1 cellular context compared by ENCODE assay signal in the genomic region with DNA sequence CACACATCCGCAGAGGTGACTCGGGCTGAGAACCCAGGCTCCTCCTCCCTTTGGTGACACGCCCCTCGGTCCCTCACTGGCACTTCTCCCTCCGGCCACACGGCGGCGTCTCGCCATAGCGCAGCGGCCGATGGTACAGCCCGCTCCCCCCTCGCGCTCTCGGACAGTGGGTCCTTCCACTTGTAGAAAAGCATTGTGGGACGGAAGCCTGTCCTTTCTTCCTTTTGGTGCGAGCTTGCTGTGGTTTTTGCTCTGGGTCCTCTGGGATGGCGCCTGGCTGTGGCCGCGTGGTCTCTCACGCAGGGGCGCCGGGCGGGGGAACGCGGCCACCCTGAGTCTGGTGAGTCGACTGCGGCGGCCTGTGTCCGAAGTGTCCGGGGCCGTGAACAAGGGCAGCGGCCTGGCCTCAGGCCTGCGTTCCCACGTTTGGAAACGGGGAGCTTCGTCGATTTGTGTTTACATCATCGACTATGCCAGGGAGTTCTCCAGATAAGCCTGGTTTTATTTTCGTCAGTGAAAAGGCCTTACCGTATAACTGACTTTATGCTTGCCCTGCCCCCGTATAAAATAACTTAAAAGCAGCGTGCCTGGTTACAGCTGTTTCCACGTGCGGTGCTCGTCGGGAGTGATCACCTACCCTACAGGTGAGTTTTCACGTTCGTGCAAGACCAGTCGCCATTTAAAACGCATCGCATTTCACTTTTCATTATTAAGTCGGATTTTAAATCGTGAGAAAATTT.
TF ChIP-seq lines count a peak whose summit lies in the region.

No MANE protein-coding gene starts in this region.

TF ChIP-seq in WTC11, 78 proteins besides CTCF, POLR2A, EP300 and RAD21 (continued from another document and continues in another):
- TF ChIP-seq, protein P1, sequence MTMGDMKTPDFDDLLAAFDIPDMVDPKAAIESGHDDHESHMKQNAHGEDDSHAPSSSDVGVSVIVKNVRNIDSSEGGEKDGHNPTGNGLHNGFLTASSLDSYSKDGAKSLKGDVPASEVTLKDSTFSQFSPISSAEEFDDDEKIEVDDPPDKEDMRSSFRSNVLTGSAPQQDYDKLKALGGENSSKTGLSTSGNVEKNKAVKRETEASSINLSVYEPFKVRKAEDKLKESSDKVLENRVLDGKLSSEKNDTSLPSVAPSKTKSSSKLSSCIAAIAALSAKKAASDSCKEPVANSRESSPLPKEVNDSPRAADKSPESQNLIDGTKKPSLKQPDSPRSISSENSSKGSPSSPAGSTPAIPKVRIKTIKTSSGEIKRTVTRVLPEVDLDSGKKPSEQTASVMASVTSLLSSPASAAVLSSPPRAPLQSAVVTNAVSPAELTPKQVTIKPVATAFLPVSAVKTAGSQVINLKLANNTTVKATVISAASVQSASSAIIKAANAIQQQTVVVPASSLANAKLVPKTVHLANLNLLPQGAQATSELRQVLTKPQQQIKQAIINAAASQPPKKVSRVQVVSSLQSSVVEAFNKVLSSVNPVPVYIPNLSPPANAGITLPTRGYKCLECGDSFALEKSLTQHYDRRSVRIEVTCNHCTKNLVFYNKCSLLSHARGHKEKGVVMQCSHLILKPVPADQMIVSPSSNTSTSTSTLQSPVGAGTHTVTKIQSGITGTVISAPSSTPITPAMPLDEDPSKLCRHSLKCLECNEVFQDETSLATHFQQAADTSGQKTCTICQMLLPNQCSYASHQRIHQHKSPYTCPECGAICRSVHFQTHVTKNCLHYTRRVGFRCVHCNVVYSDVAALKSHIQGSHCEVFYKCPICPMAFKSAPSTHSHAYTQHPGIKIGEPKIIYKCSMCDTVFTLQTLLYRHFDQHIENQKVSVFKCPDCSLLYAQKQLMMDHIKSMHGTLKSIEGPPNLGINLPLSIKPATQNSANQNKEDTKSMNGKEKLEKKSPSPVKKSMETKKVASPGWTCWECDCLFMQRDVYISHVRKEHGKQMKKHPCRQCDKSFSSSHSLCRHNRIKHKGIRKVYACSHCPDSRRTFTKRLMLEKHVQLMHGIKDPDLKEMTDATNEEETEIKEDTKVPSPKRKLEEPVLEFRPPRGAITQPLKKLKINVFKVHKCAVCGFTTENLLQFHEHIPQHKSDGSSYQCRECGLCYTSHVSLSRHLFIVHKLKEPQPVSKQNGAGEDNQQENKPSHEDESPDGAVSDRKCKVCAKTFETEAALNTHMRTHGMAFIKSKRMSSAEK (CRISPR knock-in tag; IDR thresholded peaks at IDR 0.05; ENCODE audit: borderline replicate concordance), result 0 out of 2 replicates have a peak, but pooled peaks have one; percentile 22
- no peak for TF ChIP-seq IRF2 (CRISPR knock-in tag; IDR thresholded peaks at IDR 0.05; ENCODE audit: borderline replicate concordance, low read depth)
- TF ChIP-seq, protein P2, sequence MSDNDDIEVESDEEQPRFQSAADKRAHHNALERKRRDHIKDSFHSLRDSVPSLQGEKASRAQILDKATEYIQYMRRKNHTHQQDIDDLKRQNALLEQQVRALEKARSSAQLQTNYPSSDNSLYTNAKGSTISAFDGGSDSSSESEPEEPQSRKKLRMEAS (CRISPR knock-in tag; IDR thresholded peaks at IDR 0.05), result peak; percentile 89
- 0 out of 2 replicates have a peak, but pooled peaks have one; percentile 65 for TF ChIP-seq TCF7 (CRISPR knock-in tag; IDR thresholded peaks at IDR 0.05; ENCODE audit: low read depth)
- no peak for TF ChIP-seq GTF2I (CRISPR knock-in tag; conservative IDR thresholded peaks at IDR 0.05)
- no peak for TF ChIP-seq ZNF138 (CRISPR knock-in tag; conservative IDR thresholded peaks at IDR 0.05)
- no peak for TF ChIP-seq MXD4 (CRISPR knock-in tag; IDR thresholded peaks at IDR 0.05; ENCODE audit: borderline replicate concordance)
- TF ChIP-seq, protein P3, sequence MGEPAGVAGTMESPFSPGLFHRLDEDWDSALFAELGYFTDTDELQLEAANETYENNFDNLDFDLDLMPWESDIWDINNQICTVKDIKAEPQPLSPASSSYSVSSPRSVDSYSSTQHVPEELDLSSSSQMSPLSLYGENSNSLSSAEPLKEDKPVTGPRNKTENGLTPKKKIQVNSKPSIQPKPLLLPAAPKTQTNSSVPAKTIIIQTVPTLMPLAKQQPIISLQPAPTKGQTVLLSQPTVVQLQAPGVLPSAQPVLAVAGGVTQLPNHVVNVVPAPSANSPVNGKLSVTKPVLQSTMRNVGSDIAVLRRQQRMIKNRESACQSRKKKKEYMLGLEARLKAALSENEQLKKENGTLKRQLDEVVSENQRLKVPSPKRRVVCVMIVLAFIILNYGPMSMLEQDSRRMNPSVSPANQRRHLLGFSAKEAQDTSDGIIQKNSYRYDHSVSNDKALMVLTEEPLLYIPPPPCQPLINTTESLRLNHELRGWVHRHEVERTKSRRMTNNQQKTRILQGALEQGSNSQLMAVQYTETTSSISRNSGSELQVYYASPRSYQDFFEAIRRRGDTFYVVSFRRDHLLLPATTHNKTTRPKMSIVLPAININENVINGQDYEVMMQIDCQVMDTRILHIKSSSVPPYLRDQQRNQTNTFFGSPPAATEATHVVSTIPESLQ (CRISPR knock-in tag; IDR thresholded peaks at IDR 0.05), result no peak
- TF ChIP-seq, protein P4, sequence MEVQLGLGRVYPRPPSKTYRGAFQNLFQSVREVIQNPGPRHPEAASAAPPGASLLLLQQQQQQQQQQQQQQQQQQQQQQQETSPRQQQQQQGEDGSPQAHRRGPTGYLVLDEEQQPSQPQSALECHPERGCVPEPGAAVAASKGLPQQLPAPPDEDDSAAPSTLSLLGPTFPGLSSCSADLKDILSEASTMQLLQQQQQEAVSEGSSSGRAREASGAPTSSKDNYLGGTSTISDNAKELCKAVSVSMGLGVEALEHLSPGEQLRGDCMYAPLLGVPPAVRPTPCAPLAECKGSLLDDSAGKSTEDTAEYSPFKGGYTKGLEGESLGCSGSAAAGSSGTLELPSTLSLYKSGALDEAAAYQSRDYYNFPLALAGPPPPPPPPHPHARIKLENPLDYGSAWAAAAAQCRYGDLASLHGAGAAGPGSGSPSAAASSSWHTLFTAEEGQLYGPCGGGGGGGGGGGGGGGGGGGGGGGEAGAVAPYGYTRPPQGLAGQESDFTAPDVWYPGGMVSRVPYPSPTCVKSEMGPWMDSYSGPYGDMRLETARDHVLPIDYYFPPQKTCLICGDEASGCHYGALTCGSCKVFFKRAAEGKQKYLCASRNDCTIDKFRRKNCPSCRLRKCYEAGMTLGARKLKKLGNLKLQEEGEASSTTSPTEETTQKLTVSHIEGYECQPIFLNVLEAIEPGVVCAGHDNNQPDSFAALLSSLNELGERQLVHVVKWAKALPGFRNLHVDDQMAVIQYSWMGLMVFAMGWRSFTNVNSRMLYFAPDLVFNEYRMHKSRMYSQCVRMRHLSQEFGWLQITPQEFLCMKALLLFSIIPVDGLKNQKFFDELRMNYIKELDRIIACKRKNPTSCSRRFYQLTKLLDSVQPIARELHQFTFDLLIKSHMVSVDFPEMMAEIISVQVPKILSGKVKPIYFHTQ (CRISPR knock-in tag; IDR thresholded peaks at IDR 0.05), result no peak
- 0 out of 2 replicates have a peak, but pooled peaks have one; percentile 24 for TF ChIP-seq ZNF121 (CRISPR knock-in tag; IDR thresholded peaks at IDR 0.05)
- peak; percentile 94 for TF ChIP-seq ZNF232 (CRISPR knock-in tag; IDR thresholded peaks at IDR 0.05)
- TF ChIP-seq, protein P5, sequence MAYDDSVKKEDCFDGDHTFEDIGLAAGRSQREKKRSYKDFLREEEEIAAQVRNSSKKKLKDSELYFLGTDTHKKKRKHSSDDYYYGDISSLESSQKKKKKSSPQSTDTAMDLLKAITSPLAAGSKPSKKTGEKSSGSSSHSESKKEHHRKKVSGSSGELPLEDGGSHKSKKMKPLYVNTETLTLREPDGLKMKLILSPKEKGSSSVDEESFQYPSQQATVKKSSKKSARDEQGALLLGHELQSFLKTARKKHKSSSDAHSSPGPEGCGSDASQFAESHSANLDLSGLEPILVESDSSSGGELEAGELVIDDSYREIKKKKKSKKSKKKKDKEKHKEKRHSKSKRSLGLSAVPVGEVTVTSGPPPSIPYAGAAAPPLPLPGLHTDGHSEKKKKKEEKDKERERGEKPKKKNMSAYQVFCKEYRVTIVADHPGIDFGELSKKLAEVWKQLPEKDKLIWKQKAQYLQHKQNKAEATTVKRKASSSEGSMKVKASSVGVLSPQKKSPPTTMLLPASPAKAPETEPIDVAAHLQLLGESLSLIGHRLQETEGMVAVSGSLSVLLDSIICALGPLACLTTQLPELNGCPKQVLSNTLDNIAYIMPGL (CRISPR knock-in tag; IDR thresholded peaks at IDR 0.05), result peak; percentile 97
- peak; percentile 98 for TF ChIP-seq SP1 (CRISPR knock-in tag; conservative IDR thresholded peaks at IDR 0.05)
- no peak for TF ChIP-seq CREM (CRISPR knock-in tag; IDR thresholded peaks at IDR 0.05)
- no peak for TF ChIP-seq NFATC4 (CRISPR knock-in tag; IDR thresholded peaks at IDR 0.05)
- TF ChIP-seq ETV6 (CRISPR knock-in tag; IDR thresholded peaks at IDR 0.05), result peak; percentile 95
- no peak for TF ChIP-seq ZNF219 (CRISPR knock-in tag; IDR thresholded peaks at IDR 0.05; ENCODE audit: borderline replicate concordance)
- no peak for TF ChIP-seq SOX15 (CRISPR knock-in tag; IDR thresholded peaks at IDR 0.05)
- 0 out of 2 replicates have a peak, but pooled peaks have one; percentile 38 for TF ChIP-seq ZNF416 (CRISPR knock-in tag; IDR thresholded peaks at IDR 0.05)
- TF ChIP-seq ZNF317 (CRISPR knock-in tag; IDR thresholded peaks at IDR 0.05; ENCODE audit: borderline replicate concordance, low read depth), result no peak
- TF ChIP-seq MYBL2 (CRISPR knock-in tag; IDR thresholded peaks at IDR 0.05), result 0 out of 2 replicates have a peak, but pooled peaks have one; percentile 87
- TF ChIP-seq, protein P6, sequence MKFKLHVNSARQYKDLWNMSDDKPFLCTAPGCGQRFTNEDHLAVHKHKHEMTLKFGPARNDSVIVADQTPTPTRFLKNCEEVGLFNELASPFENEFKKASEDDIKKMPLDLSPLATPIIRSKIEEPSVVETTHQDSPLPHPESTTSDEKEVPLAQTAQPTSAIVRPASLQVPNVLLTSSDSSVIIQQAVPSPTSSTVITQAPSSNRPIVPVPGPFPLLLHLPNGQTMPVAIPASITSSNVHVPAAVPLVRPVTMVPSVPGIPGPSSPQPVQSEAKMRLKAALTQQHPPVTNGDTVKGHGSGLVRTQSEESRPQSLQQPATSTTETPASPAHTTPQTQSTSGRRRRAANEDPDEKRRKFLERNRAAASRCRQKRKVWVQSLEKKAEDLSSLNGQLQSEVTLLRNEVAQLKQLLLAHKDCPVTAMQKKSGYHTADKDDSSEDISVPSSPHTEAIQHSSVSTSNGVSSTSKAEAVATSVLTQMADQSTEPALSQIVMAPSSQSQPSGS (CRISPR knock-in tag; IDR thresholded peaks at IDR 0.05; ENCODE audit: borderline replicate concordance, low read depth), result no peak
- TF ChIP-seq KAT7 (CRISPR knock-in tag; IDR thresholded peaks at IDR 0.05; ENCODE audit: borderline replicate concordance), result no peak; the same call in 1 of the 2 replicates
- TF ChIP-seq, protein P7, sequence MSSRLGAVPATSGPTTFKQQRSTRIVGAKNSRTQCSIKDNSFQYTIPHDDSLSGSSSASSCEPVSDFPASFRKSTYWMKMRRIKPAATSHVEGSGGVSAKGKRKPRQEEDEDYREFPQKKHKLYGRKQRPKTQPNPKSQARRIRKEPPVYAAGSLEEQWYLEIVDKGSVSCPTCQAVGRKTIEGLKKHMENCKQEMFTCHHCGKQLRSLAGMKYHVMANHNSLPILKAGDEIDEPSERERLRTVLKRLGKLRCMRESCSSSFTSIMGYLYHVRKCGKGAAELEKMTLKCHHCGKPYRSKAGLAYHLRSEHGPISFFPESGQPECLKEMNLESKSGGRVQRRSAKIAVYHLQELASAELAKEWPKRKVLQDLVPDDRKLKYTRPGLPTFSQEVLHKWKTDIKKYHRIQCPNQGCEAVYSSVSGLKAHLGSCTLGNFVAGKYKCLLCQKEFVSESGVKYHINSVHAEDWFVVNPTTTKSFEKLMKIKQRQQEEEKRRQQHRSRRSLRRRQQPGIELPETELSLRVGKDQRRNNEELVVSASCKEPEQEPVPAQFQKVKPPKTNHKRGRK (CRISPR knock-in tag; IDR thresholded peaks at IDR 0.05; ENCODE audit: borderline replicate concordance), result peak; percentile 81; the same call in 1 of the 2 replicates
- TF ChIP-seq NFYB (CRISPR knock-in tag; conservative IDR thresholded peaks at IDR 0.05; ENCODE audit: low read depth), result peak; percentile 33; the same call in 1 of the 2 replicates
- TF ChIP-seq ZNF263 (CRISPR knock-in tag; IDR thresholded peaks at IDR 0.05; ENCODE audit: low read depth), result no peak
- TF ChIP-seq, protein P8, sequence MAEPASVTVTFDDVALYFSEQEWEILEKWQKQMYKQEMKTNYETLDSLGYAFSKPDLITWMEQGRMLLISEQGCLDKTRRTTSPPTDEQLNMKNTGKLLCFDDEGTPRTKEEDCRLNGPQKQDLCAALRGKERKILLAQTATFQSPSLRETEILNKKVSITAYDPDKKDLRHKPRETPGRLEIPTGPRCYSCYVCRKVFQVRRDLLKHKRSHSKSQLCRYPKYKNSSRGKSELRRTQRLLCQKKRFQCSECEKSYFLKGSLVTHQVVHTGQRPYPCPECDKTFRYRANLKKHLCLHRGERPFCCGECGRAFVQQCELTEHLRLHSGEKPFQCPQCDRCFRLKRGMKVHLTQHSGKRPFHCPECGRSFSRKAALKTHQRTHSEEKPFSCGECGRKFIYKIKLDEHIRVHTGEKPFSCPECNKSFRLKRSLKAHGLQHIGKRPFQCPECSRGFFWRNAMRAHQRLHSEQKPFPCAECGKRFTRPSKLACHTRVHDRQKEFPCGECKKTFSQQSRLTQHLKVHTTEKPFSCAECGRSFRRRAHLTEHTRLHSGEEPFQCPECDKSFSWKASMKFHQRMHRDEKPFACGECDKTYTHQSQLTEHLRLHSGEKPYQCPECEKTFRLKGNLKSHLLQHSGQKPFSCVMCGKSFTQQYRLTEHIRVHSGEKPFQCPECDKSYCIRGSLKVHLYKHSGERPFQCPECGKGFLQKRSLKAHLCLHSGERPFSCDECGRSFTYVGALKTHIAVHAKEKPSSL (CRISPR knock-in tag; conservative IDR thresholded peaks at IDR 0.05), result no peak
- peak; percentile 46; the same call in 1 of the 2 replicates for TF ChIP-seq TP53 (CRISPR knock-in tag; IDR thresholded peaks at IDR 0.05)
- TF ChIP-seq CREB1 (CRISPR knock-in tag; IDR thresholded peaks at IDR 0.05), result no peak
- TF ChIP-seq, protein P9, sequence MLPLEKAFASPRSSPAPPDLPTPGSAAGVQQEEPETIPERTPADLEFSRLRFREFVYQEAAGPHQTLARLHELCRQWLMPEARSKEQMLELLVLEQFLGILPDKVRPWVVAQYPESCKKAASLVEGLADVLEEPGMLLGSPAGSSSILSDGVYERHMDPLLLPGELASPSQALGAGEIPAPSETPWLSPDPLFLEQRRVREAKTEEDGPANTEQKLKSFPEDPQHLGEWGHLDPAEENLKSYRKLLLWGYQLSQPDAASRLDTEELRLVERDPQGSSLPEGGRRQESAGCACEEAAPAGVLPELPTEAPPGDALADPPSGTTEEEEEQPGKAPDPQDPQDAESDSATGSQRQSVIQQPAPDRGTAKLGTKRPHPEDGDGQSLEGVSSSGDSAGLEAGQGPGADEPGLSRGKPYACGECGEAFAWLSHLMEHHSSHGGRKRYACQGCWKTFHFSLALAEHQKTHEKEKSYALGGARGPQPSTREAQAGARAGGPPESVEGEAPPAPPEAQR (CRISPR knock-in tag; IDR thresholded peaks at IDR 0.05), result no peak
- TF ChIP-seq, protein P10, sequence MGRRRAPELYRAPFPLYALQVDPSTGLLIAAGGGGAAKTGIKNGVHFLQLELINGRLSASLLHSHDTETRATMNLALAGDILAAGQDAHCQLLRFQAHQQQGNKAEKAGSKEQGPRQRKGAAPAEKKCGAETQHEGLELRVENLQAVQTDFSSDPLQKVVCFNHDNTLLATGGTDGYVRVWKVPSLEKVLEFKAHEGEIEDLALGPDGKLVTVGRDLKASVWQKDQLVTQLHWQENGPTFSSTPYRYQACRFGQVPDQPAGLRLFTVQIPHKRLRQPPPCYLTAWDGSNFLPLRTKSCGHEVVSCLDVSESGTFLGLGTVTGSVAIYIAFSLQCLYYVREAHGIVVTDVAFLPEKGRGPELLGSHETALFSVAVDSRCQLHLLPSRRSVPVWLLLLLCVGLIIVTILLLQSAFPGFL (CRISPR knock-in tag; IDR thresholded peaks at IDR 0.05; ENCODE audit: borderline replicate concordance), result no peak
- TF ChIP-seq ELF4 (CRISPR knock-in tag; IDR thresholded peaks at IDR 0.05; ENCODE audit: low read depth), result no peak
- peak; percentile 90; the same call in 1 of the 2 replicates for TF ChIP-seq JUN (CRISPR knock-in tag; IDR thresholded peaks at IDR 0.05)
